ENCODE assay signal across 2 cellular contexts in genomic region chr7:100444311-100445278, GRCh38.
TF ChIP-seq lines count a peak whose summit lies in the region.

No MANE protein-coding gene starts in this region.

TF ChIP-seq in HepG2, 621 proteins besides CTCF, POLR2A, EP300 and RAD21 (continues in another document):
- TF ChIP-seq HHEX (CRISPR knock-in tag; IDR thresholded peaks at IDR 0.05) (peak; percentile 62; the same call in 1 of the 2 replicates), ARNTL (CRISPR knock-in tag; IDR thresholded peaks at IDR 0.05) (peak; percentile 96), JUND (CRISPR knock-in tag; IDR thresholded peaks at IDR 0.05) (peak; percentile 97), ZMYM4 (CRISPR knock-in tag; IDR thresholded peaks at IDR 0.05) (peak; percentile 77), ZNF644 (CRISPR knock-in tag; IDR thresholded peaks at IDR 0.05; ENCODE audit: low read depth) (peak; percentile 27; the same call in 1 of the 2 replicates), PHB2 (IDR thresholded peaks at IDR 0.05; ENCODE audit: partially characterized antibody) (no peak), ZBTB44 (CRISPR knock-in tag; IDR thresholded peaks at IDR 0.05) (no peak), ZNF709 (CRISPR knock-in tag; IDR thresholded peaks at IDR 0.05) (0 out of 2 replicates have a peak, but pooled peaks have one; percentile 44), MYNN (CRISPR knock-in tag; IDR thresholded peaks at IDR 0.05; ENCODE audit: low read depth) (no peak), TSC22D2 (CRISPR knock-in tag; IDR thresholded peaks at IDR 0.05; ENCODE audit: borderline replicate concordance) (no peak), ZFP90 (CRISPR knock-in tag; IDR thresholded peaks at IDR 0.05; ENCODE audit: borderline replicate concordance) (no peak), SOX5 (CRISPR knock-in tag; IDR thresholded peaks at IDR 0.05; ENCODE audit: borderline replicate concordance) (peak; percentile 100), ZNF724P (CRISPR knock-in tag; IDR thresholded peaks at IDR 0.05; ENCODE audit: borderline replicate concordance) (peak; percentile 88; the same call in 1 of the 2 replicates), KAT7 (CRISPR knock-in tag; IDR thresholded peaks at IDR 0.05; ENCODE audit: borderline replicate concordance) (0 out of 2 replicates have a peak, but pooled peaks have one; percentile 35), KMT2B (CRISPR knock-in tag; IDR thresholded peaks at IDR 0.05) (peak; percentile 46; the same call in 1 of the 2 replicates), ZKSCAN8 (CRISPR knock-in tag; IDR thresholded peaks at IDR 0.05; ENCODE audit: borderline replicate concordance) (peak; percentile 85; the same call in 1 of the 2 replicates), ZNF121 (CRISPR knock-in tag; IDR thresholded peaks at IDR 0.05) (peak; percentile 91), NCOR1 (IDR thresholded peaks at IDR 0.05; ENCODE audit: borderline replicate concordance, low read length) (peak; percentile 69; the same call in 1 of the 2 replicates), ZNF678 (CRISPR knock-in tag; IDR thresholded peaks at IDR 0.05) (0 out of 2 replicates have a peak, but pooled peaks have one; percentile 62), POLR2AphosphoS5 (IDR thresholded peaks at IDR 0.05; ENCODE audit: low read depth, low read length) (peak; percentile 68)
- TF ChIP-seq, protein P1, sequence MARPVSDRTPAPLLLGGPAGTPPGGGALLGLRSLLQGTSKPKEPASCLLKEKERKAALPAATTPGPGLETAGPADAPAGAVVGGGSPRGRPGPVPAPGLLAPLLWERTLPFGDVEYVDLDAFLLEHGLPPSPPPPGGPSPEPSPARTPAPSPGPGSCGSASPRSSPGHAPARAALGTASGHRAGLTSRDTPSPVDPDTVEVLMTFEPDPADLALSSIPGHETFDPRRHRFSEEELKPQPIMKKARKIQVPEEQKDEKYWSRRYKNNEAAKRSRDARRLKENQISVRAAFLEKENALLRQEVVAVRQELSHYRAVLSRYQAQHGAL (CRISPR knock-in tag; IDR thresholded peaks at IDR 0.05; ENCODE audit: not compliant biosample characterization), result peak; percentile 8
- TF ChIP-seq, protein P2, sequence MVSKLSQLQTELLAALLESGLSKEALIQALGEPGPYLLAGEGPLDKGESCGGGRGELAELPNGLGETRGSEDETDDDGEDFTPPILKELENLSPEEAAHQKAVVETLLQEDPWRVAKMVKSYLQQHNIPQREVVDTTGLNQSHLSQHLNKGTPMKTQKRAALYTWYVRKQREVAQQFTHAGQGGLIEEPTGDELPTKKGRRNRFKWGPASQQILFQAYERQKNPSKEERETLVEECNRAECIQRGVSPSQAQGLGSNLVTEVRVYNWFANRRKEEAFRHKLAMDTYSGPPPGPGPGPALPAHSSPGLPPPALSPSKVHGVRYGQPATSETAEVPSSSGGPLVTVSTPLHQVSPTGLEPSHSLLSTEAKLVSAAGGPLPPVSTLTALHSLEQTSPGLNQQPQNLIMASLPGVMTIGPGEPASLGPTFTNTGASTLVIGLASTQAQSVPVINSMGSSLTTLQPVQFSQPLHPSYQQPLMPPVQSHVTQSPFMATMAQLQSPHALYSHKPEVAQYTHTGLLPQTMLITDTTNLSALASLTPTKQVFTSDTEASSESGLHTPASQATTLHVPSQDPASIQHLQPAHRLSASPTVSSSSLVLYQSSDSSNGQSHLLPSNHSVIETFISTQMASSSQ (IDR thresholded peaks at IDR 0.05; ENCODE audit: low read depth), result peak; percentile 30; the same call in 1 of the 2 replicates
- TF ChIP-seq, protein P2 (CRISPR knock-in tag; IDR thresholded peaks at IDR 0.05; ENCODE audit: borderline replicate concordance), result peak; percentile 69; the same call in 1 of the 2 replicates
- TF ChIP-seq, protein P3, sequence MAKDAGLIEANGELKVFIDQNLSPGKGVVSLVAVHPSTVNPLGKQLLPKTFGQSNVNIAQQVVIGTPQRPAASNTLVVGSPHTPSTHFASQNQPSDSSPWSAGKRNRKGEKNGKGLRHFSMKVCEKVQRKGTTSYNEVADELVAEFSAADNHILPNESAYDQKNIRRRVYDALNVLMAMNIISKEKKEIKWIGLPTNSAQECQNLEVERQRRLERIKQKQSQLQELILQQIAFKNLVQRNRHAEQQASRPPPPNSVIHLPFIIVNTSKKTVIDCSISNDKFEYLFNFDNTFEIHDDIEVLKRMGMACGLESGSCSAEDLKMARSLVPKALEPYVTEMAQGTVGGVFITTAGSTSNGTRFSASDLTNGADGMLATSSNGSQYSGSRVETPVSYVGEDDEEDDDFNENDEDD (CRISPR knock-in tag; IDR thresholded peaks at IDR 0.05; ENCODE audit: borderline replicate concordance), result peak; percentile 68; the same call in 1 of the 2 replicates

TF ChIP-seq in GM12891, 5 proteins besides CTCF, POLR2A, EP300 and RAD21:
- no peak for TF ChIP-seq TAF1 (IDR thresholded peaks at IDR 0.05; ENCODE audit: low read depth, low read length)
- TF ChIP-seq POLR2AphosphoS5 (IDR thresholded peaks at IDR 0.05; ENCODE audit: low read depth, low read length), result no peak
- no peak for TF ChIP-seq SPI1 (IDR thresholded peaks at IDR 0.05; ENCODE audit: low read depth, low read length)
- TF ChIP-seq PAX5 (IDR thresholded peaks at IDR 0.05; ENCODE audit: insufficient read depth, low read length, severe bottlenecking), result no peak
- no peak for TF ChIP-seq POU2F2 (IDR thresholded peaks at IDR 0.05; ENCODE audit: low read depth, low read length)
